In the genomic region with DNA sequence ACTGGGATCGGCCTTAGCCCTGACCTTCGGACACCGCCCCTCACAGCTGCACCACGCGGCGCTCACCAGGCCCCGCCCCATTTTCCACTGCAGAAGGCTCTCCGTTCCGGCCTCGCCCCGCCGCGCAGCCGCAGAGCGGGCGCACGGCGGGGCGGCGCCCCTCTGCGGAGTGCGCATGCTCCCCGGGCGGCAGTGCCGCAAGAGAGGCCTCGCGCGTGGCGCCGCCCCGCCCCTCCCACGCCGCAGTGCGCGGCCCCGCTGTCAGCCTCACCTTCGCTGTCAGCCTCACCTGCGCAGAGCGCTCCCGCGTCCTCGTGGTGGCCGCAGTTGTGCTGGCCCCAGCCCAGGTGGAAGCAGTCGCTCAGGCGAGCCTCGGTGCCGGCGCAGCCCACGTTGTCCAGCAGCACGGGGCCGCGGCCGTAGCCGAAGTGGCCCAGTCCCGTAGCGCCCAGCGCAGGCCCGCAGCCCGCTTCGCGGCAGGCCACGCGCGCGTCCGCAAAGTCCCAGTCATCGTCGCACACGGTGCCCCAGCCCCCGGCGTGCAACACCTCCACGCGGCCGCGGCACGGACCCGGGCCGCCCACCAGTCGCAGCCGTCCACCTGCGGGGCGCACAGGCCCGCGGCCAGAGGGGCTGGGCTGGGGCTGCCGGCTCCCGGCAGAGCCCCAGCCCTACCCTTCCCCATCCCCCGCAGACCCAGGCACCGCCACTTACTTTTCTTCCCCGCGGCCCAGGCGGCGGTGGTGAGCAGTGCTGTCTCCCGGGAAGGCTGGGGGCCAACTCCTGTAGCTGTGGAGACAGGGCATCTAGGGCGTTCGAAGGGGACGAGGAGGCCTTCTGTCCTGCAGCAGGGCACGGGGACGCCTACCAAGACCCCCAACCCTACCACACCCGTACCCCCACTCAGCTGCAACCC, we compare ENCODE assay signal across 1 cellular context.
TF ChIP-seq lines count a peak whose summit lies in the region.

No MANE protein-coding gene starts in this region.

TF ChIP-seq in HepG2, 621 proteins besides CTCF, POLR2A, EP300 and RAD21 (continued from another document and continues in another):
- TF ChIP-seq, protein P1, sequence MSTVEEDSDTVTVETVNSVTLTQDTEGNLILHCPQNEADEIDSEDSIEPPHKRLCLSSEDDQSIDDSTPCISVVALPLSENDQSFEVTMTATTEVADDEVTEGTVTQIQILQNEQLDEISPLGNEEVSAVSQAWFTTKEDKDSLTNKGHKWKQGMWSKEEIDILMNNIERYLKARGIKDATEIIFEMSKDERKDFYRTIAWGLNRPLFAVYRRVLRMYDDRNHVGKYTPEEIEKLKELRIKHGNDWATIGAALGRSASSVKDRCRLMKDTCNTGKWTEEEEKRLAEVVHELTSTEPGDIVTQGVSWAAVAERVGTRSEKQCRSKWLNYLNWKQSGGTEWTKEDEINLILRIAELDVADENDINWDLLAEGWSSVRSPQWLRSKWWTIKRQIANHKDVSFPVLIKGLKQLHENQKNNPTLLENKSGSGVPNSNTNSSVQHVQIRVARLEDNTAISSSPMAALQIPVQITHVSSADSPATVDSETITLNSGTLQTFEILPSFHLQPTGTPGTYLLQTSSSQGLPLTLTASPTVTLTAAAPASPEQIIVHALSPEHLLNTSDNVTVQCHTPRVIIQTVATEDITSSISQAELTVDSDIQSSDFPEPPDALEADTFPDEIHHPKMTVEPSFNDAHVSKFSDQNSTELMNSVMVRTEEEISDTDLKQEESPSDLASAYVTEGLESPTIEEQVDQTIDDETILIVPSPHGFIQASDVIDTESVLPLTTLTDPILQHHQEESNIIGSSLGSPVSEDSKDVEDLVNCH (CRISPR knock-in tag; IDR thresholded peaks at IDR 0.05) = no peak
- TF ChIP-seq, protein P2, sequence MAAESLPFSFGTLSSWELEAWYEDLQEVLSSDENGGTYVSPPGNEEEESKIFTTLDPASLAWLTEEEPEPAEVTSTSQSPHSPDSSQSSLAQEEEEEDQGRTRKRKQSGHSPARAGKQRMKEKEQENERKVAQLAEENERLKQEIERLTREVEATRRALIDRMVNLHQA (CRISPR knock-in tag; IDR thresholded peaks at IDR 0.05) = no peak
- TF ChIP-seq MIER2 (CRISPR knock-in tag; IDR thresholded peaks at IDR 0.05) = no peak
- TF ChIP-seq RXRA (CRISPR knock-in tag; IDR thresholded peaks at IDR 0.05) = peak; percentile 48; the same call in 1 of the 2 replicates
- no peak; the same call in 1 of the 2 replicates for TF ChIP-seq BCL6 (CRISPR knock-in tag; IDR thresholded peaks at IDR 0.05)
- TF ChIP-seq, protein P3, sequence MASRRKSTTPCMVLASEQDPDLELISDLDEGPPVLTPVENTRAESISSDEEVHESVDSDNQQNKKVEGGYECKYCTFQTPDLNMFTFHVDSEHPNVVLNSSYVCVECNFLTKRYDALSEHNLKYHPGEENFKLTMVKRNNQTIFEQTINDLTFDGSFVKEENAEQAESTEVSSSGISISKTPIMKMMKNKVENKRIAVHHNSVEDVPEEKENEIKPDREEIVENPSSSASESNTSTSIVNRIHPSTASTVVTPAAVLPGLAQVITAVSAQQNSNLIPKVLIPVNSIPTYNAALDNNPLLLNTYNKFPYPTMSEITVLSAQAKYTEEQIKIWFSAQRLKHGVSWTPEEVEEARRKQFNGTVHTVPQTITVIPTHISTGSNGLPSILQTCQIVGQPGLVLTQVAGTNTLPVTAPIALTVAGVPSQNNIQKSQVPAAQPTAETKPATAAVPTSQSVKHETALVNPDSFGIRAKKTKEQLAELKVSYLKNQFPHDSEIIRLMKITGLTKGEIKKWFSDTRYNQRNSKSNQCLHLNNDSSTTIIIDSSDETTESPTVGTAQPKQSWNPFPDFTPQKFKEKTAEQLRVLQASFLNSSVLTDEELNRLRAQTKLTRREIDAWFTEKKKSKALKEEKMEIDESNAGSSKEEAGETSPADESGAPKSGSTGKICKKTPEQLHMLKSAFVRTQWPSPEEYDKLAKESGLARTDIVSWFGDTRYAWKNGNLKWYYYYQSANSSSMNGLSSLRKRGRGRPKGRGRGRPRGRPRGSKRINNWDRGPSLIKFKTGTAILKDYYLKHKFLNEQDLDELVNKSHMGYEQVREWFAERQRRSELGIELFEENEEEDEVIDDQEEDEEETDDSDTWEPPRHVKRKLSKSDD (CRISPR knock-in tag; IDR thresholded peaks at IDR 0.05; ENCODE audit: low read depth) = no peak
- peak; percentile 92 for TF ChIP-seq ZNF546 (CRISPR knock-in tag; conservative IDR thresholded peaks at IDR 0.05)
- TF ChIP-seq ZNF550 (CRISPR knock-in tag; IDR thresholded peaks at IDR 0.05; ENCODE audit: borderline replicate concordance) = peak; percentile 87; the same call in 1 of the 2 replicates
- peak; percentile 91; the same call in 1 of the 2 replicates for TF ChIP-seq KDM3A (CRISPR knock-in tag; IDR thresholded peaks at IDR 0.05; ENCODE audit: low read depth)
- TF ChIP-seq MAFK (conservative IDR thresholded peaks at IDR 0.05 in 1 of 2, IDR thresholded peaks at IDR 0.05 in 1 of 2; ENCODE audit: low read length in 2 of 2) = no peak
- peak; percentile 88 for TF ChIP-seq KDM5B (CRISPR knock-in tag; IDR thresholded peaks at IDR 0.05; ENCODE audit: borderline replicate concordance)
- no peak for TF ChIP-seq RFX5 (IDR thresholded peaks at IDR 0.05; ENCODE audit: low read depth, low read length)
- no peak for TF ChIP-seq NBN (conservative IDR thresholded peaks at IDR 0.05)
- no peak for TF ChIP-seq U2AF1 (optimal IDR thresholded peaks at IDR 0.05; ENCODE audit: low read depth, low read length)
- TF ChIP-seq NFE2L2 (IDR thresholded peaks at IDR 0.05; ENCODE audit: low read length) = no peak
- TF ChIP-seq ZNF557 (CRISPR knock-in tag; IDR thresholded peaks at IDR 0.05) = no peak
- TF ChIP-seq ZMAT3 (CRISPR knock-in tag; conservative IDR thresholded peaks at IDR 0.05) = no peak; the same call in none of the 2 replicates
- no peak for TF ChIP-seq PTBP1 (IDR thresholded peaks at IDR 0.05; ENCODE audit: low read depth, low read length, poor library complexity, severe bottlenecking)
- no peak for TF ChIP-seq CREM (IDR thresholded peaks at IDR 0.05)
- no peak for TF ChIP-seq CREM (CRISPR knock-in tag; IDR thresholded peaks at IDR 0.05)
- TF ChIP-seq ZNF7 (CRISPR knock-in tag; IDR thresholded peaks at IDR 0.05) = 0 out of 2 replicates have a peak, but pooled peaks have one; percentile 29
- TF ChIP-seq ARHGAP35 (CRISPR knock-in tag; IDR thresholded peaks at IDR 0.05; ENCODE audit: borderline replicate concordance) = no peak; the same call in none of the 2 replicates
- TF ChIP-seq ZNF296 (CRISPR knock-in tag; conservative IDR thresholded peaks at IDR 0.05) = no peak
- TF ChIP-seq STAT5B (CRISPR knock-in tag; IDR thresholded peaks at IDR 0.05) = no peak
- no peak for TF ChIP-seq CBX1 (IDR thresholded peaks at IDR 0.05; ENCODE audit: low read depth)
- peak; percentile 82; the same call in 1 of the 2 replicates for TF ChIP-seq MEIS2 (CRISPR knock-in tag; IDR thresholded peaks at IDR 0.05)
- TF ChIP-seq NFYB (CRISPR knock-in tag; IDR thresholded peaks at IDR 0.05) = no peak
- TF ChIP-seq, protein P4, sequence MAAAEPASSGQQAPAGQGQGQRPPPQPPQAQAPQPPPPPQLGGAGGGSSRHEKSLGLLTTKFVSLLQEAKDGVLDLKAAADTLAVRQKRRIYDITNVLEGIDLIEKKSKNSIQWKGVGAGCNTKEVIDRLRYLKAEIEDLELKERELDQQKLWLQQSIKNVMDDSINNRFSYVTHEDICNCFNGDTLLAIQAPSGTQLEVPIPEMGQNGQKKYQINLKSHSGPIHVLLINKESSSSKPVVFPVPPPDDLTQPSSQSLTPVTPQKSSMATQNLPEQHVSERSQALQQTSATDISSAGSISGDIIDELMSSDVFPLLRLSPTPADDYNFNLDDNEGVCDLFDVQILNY (CRISPR knock-in tag; conservative IDR thresholded peaks at IDR 0.05) = no peak
- peak; percentile 45; the same call in 1 of the 2 replicates for TF ChIP-seq SIX4 (CRISPR knock-in tag; IDR thresholded peaks at IDR 0.05)
- no peak; the same call in 1 of the 2 replicates for TF ChIP-seq MEF2D (CRISPR knock-in tag; IDR thresholded peaks at IDR 0.05)
- TF ChIP-seq, protein P5, sequence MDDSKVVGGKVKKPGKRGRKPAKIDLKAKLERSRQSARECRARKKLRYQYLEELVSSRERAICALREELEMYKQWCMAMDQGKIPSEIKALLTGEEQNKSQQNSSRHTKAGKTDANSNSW (CRISPR knock-in tag; IDR thresholded peaks at IDR 0.05; ENCODE audit: borderline replicate concordance) = peak; percentile 93; the same call in 1 of the 2 replicates
- TF ChIP-seq ZNF24 (IDR thresholded peaks at IDR 0.05) = no peak
- TF ChIP-seq NPAS2 (CRISPR knock-in tag; IDR thresholded peaks at IDR 0.05; ENCODE audit: borderline replicate concordance) = no peak
- TF ChIP-seq SMC3 (IDR thresholded peaks at IDR 0.05; ENCODE audit: low read length) = no peak
- TF ChIP-seq GLI4 (CRISPR knock-in tag; IDR thresholded peaks at IDR 0.05; ENCODE audit: borderline replicate concordance) = no peak
- TF ChIP-seq, protein P6, sequence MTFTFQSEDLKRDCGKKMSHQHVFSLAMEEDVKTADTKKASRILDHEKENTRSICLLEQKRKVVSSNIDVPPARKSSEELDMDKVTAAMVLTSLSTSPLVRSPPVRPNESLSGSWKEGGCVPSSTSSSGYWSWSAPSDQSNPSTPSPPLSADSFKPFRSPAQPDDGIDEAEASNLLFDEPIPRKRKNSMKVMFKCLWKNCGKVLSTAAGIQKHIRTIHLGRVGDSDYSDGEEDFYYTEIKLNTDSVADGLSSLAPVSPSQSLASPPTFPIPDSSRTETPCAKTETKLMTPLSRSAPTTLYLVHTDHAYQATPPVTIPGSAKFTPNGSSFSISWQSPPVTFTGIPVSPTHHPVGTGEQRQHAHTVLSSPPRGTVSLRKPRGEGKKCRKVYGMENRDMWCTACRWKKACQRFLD (CRISPR knock-in tag; IDR thresholded peaks at IDR 0.05; ENCODE audit: borderline replicate concordance) = no peak; the same call in 1 of the 2 replicates
- TF ChIP-seq ZBTB8A (CRISPR knock-in tag; IDR thresholded peaks at IDR 0.05; ENCODE audit: borderline replicate concordance, low read depth) = 0 out of 2 replicates have a peak, but pooled peaks have one; percentile 49
- peak; percentile 81; the same call in 1 of the 2 replicates for TF ChIP-seq MTA1 (CRISPR knock-in tag; IDR thresholded peaks at IDR 0.05; ENCODE audit: borderline replicate concordance)
- 0 out of 2 replicates have a peak, but pooled peaks have one; percentile 26 for TF ChIP-seq ZBTB20 (CRISPR knock-in tag; IDR thresholded peaks at IDR 0.05; ENCODE audit: borderline replicate concordance, low read depth)
- TF ChIP-seq SOX13 (IDR thresholded peaks at IDR 0.05) = no peak
- no peak; a peak in 1 of 4 replicates for TF ChIP-seq SOX13 (CRISPR knock-in tag; conservative IDR thresholded peaks at IDR 0.05 in 1 of 2, IDR thresholded peaks at IDR 0.05 in 1 of 2)
- TF ChIP-seq SNAI1 (CRISPR knock-in tag; IDR thresholded peaks at IDR 0.05; ENCODE audit: borderline replicate concordance) = no peak
- TF ChIP-seq ZFYVE20 (CRISPR knock-in tag; IDR thresholded peaks at IDR 0.05; ENCODE audit: borderline replicate concordance, low read depth) = peak; percentile 95; the same call in 1 of the 2 replicates
- TF ChIP-seq ZFP62 (CRISPR knock-in tag; IDR thresholded peaks at IDR 0.05) = no peak
- TF ChIP-seq, protein P7, sequence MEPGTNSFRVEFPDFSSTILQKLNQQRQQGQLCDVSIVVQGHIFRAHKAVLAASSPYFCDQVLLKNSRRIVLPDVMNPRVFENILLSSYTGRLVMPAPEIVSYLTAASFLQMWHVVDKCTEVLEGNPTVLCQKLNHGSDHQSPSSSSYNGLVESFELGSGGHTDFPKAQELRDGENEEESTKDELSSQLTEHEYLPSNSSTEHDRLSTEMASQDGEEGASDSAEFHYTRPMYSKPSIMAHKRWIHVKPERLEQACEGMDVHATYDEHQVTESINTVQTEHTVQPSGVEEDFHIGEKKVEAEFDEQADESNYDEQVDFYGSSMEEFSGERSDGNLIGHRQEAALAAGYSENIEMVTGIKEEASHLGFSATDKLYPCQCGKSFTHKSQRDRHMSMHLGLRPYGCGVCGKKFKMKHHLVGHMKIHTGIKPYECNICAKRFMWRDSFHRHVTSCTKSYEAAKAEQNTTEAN (CRISPR knock-in tag; conservative IDR thresholded peaks at IDR 0.05) = peak; percentile 77
- TF ChIP-seq ZC3H13 (CRISPR knock-in tag; IDR thresholded peaks at IDR 0.05) = no peak; the same call in 1 of the 2 replicates
- no peak for TF ChIP-seq FOXJ3 (CRISPR knock-in tag; IDR thresholded peaks at IDR 0.05; ENCODE audit: borderline replicate concordance)
- TF ChIP-seq, protein P8, sequence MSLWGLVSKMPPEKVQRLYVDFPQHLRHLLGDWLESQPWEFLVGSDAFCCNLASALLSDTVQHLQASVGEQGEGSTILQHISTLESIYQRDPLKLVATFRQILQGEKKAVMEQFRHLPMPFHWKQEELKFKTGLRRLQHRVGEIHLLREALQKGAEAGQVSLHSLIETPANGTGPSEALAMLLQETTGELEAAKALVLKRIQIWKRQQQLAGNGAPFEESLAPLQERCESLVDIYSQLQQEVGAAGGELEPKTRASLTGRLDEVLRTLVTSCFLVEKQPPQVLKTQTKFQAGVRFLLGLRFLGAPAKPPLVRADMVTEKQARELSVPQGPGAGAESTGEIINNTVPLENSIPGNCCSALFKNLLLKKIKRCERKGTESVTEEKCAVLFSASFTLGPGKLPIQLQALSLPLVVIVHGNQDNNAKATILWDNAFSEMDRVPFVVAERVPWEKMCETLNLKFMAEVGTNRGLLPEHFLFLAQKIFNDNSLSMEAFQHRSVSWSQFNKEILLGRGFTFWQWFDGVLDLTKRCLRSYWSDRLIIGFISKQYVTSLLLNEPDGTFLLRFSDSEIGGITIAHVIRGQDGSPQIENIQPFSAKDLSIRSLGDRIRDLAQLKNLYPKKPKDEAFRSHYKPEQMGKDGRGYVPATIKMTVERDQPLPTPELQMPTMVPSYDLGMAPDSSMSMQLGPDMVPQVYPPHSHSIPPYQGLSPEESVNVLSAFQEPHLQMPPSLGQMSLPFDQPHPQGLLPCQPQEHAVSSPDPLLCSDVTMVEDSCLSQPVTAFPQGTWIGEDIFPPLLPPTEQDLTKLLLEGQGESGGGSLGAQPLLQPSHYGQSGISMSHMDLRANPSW (CRISPR knock-in tag; IDR thresholded peaks at IDR 0.05; ENCODE audit: borderline replicate concordance) = no peak
- TF ChIP-seq, protein P9, sequence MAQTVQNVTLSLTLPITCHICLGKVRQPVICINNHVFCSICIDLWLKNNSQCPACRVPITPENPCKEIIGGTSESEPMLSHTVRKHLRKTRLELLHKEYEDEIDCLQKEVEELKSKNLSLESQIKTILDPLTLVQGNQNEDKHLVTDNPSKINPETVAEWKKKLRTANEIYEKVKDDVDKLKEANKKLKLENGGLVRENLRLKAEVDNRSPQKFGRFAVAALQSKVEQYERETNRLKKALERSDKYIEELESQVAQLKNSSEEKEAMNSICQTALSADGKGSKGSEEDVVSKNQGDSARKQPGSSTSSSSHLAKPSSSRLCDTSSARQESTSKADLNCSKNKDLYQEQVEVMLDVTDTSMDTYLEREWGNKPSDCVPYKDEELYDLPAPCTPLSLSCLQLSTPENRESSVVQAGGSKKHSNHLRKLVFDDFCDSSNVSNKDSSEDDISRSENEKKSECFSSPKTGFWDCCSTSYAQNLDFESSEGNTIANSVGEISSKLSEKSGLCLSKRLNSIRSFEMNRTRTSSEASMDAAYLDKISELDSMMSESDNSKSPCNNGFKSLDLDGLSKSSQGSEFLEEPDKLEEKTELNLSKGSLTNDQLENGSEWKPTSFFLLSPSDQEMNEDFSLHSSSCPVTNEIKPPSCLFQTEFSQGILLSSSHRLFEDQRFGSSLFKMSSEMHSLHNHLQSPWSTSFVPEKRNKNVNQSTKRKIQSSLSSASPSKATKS (CRISPR knock-in tag; IDR thresholded peaks at IDR 0.05) = peak; percentile 34; the same call in 1 of the 2 replicates
- TF ChIP-seq NAIF1 (CRISPR knock-in tag; IDR thresholded peaks at IDR 0.05; ENCODE audit: borderline replicate concordance) = no peak
- peak; percentile 91 for TF ChIP-seq ZNF329 (CRISPR knock-in tag; IDR thresholded peaks at IDR 0.05; ENCODE audit: low read depth)
- TF ChIP-seq ZNF598 (CRISPR knock-in tag; IDR thresholded peaks at IDR 0.05; ENCODE audit: borderline replicate concordance) = peak; percentile 34; the same call in 1 of the 2 replicates
- no peak for TF ChIP-seq ATF1 (CRISPR knock-in tag; IDR thresholded peaks at IDR 0.05)
